23 cellular contexts compared by ENCODE assay signal in the genomic region with DNA sequence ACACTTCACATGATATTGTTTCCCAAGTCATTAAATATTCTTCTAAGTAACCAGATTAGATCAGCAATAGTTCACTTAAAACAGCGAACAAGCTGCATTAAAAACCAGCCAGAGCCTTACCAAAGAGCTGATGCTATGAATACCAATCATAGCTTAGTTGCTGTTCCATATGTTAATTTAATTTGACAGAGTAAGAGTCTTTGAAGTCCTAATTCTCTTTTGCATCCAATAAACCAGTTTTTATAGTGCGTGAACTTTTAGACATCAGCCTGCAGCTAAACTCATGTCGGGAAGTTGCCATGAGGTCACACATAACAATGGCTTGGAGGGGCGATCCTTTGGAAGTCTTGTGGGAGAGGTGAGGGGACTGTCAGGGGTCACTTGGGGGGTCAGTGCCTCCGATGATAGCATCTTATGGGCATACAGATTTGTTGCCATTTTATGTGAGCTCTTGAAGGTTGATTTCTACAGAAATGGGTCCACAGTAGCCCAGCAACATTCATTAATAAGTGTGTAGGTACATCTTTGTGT.
"Had no signal": no experiment of that assay in that cellular context is flagged by ENCODE, and none has a peak within 500 bp of the region (broad histone marks: within the 10 kb centered on the region; RNA-seq: fewer than 3 reads in every experiment).

No MANE protein-coding gene starts in this region.

- H3K27ac ChIP-seq: body of pancreas, heart right ventricle, psoas muscle, SJSA1, spleen, thoracic aorta, upper lobe of right lung had no signal

- H3K27me3 Mint-ChIP-seq: stimulated activated memory B cell treated with anti-CD40 and anti-IgM and Interleukin-4, amounts not matched to agents 10 μg/mL and 1 μg/mL and 100 μg/mL, for 72 hours had no signal

- H3K27ac Mint-ChIP-seq: activated B cell treated with CpG ODN at 0.5 μM for 24 hours; activated CD4-positive, alpha-beta memory T cell treated with anti-CD3 and anti-CD28 coated beads, Interleukin-2, amount 10 ng/mL, durations not matched to agents 7 days and 5 days; activated naive CD8-positive, alpha-beta T cell treated with anti-CD3 and anti-CD28 coated beads, Interleukin-2, amount 10 ng/mL, durations not matched to agents 7 days and 5 days; activated T-helper 17 cell treated with anti-CD3 and anti-CD28 coated beads, Interleukin-2, amount 50 U/mL, for 72 hours; memory B cell; natural killer cell treated with Interleukin-12 subunit alpha and Interleukin-12 subunit beta and Interleukin-15 and Interleukin-18, amount 100 ng/mL, for 72 hours; stimulated activated memory B cell treated with anti-CD40 and anti-IgM and Interleukin-4, amounts not matched to agents 10 μg/mL and 1 μg/mL and 100 μg/mL, for 72 hours; T-helper 2 cell treated with Interferon-gamma antibody and Interleukin-4, amounts not matched to agents 5 μg/mL and 100 μg/mL, for 36 hours had no signal

- H3K4me1 Mint-ChIP-seq: activated B cell treated with CpG ODN at 0.5 μM for 24 hours; activated CD4-positive, alpha-beta memory T cell treated with anti-CD3 and anti-CD28 coated beads, Interleukin-2, amount 10 ng/mL, durations not matched to agents 7 days and 5 days; activated naive CD8-positive, alpha-beta T cell treated with anti-CD3 and anti-CD28 coated beads, Interleukin-2, amount 10 ng/mL, durations not matched to agents 7 days and 5 days; activated T-helper 17 cell treated with anti-CD3 and anti-CD28 coated beads, Interleukin-2, amount 50 U/mL, for 72 hours; stimulated activated memory B cell treated with anti-CD40 and anti-IgM and Interleukin-4, amounts not matched to agents 10 μg/mL and 1 μg/mL and 100 μg/mL, for 72 hours had no signal

- ATAC-seq: activated T-helper 17 cell treated with anti-CD3 and anti-CD28 coated beads, Interleukin-2, amount 50 U/mL, for 72 hours; body of pancreas; heart right ventricle; natural killer cell treated with Interleukin-12 subunit alpha and Interleukin-12 subunit beta and Interleukin-15 and Interleukin-18, amount 100 ng/mL, for 72 hours; psoas muscle; sciatic nerve; stimulated activated memory B cell treated with anti-CD40 and anti-IgM and Interleukin-4, amounts not matched to agents 10 μg/mL and 1 μg/mL and 100 μg/mL, for 72 hours; upper lobe of right lung had no signal

- H3K9me3 ChIP-seq: body of pancreas, heart right ventricle, psoas muscle, SJSA1, spleen, thoracic aorta, upper lobe of right lung had no signal

- H3K9me3 Mint-ChIP-seq: activated B cell treated with CpG ODN at 0.5 μM for 24 hours; activated CD4-positive, alpha-beta memory T cell treated with anti-CD3 and anti-CD28 coated beads, Interleukin-2, amount 10 ng/mL, durations not matched to agents 7 days and 5 days; activated naive CD8-positive, alpha-beta T cell treated with anti-CD3 and anti-CD28 coated beads, Interleukin-2, amount 10 ng/mL, durations not matched to agents 7 days and 5 days; activated T-helper 17 cell treated with anti-CD3 and anti-CD28 coated beads, Interleukin-2, amount 50 U/mL, for 72 hours; memory B cell; natural killer cell treated with Interleukin-12 subunit alpha and Interleukin-12 subunit beta and Interleukin-15 and Interleukin-18, amount 100 ng/mL, for 72 hours; T-helper 2 cell treated with Interferon-gamma antibody and Interleukin-4, amounts not matched to agents 5 μg/mL and 100 μg/mL, for 36 hours had no signal

- H3K27me3 ChIP-seq: body of pancreas, SJSA1, upper lobe of right lung had no signal

- DNase-seq: activated B cell treated with CpG ODN at 0.5 μM for 24 hours; activated CD4-positive, alpha-beta memory T cell treated with anti-CD3 and anti-CD28 coated beads, Interleukin-2, amount 10 ng/mL, durations not matched to agents 7 days and 5 days; activated CD4-positive, alpha-beta T cell treated with anti-CD3 and anti-CD28 coated beads for 4 hours; activated naive CD4-positive, alpha-beta T cell; activated naive CD8-positive, alpha-beta T cell treated with anti-CD3 and anti-CD28 coated beads, Interleukin-2, amount 10 ng/mL, durations not matched to agents 7 days and 5 days; activated T-cell treated with anti-CD3 and anti-CD28 coated beads, Interleukin-2, amount 50 U/mL, for 1 hour; amygdala; body of pancreas; heart right ventricle; psoas muscle; spleen; stimulated activated CD4-positive, alpha-beta T cell treated with anti-CD3 and anti-CD28 coated beads, Interleukin-4, amount 100 ng/mL, for 4 hours; upper lobe of right lung had no signal

- FAIRE-seq: endometrium, frontal cortex had no signal

- H3K36me3 Mint-ChIP-seq: activated naive CD8-positive, alpha-beta T cell treated with anti-CD3 and anti-CD28 coated beads, Interleukin-2, amount 10 ng/mL, durations not matched to agents 7 days and 5 days; memory B cell; natural killer cell treated with Interleukin-12 subunit alpha and Interleukin-12 subunit beta and Interleukin-15 and Interleukin-18, amount 100 ng/mL, for 72 hours; stimulated activated memory B cell treated with anti-CD40 and anti-IgM and Interleukin-4, amounts not matched to agents 10 μg/mL and 1 μg/mL and 100 μg/mL, for 72 hours had no signal

- H3K4me3 Mint-ChIP-seq: activated B cell treated with CpG ODN at 0.5 μM for 24 hours; activated CD4-positive, alpha-beta memory T cell treated with anti-CD3 and anti-CD28 coated beads, Interleukin-2, amount 10 ng/mL, durations not matched to agents 7 days and 5 days; activated naive CD8-positive, alpha-beta T cell treated with anti-CD3 and anti-CD28 coated beads, Interleukin-2, amount 10 ng/mL, durations not matched to agents 7 days and 5 days; activated T-helper 17 cell treated with anti-CD3 and anti-CD28 coated beads, Interleukin-2, amount 50 U/mL, for 72 hours; memory B cell; natural killer cell treated with Interleukin-12 subunit alpha and Interleukin-12 subunit beta and Interleukin-15 and Interleukin-18, amount 100 ng/mL, for 72 hours; stimulated activated memory B cell treated with anti-CD40 and anti-IgM and Interleukin-4, amounts not matched to agents 10 μg/mL and 1 μg/mL and 100 μg/mL, for 72 hours; T-helper 2 cell treated with Interferon-gamma antibody and Interleukin-4, amounts not matched to agents 5 μg/mL and 100 μg/mL, for 36 hours had no signal

- H3K36me3 ChIP-seq: heart right ventricle, SJSA1, spleen, thoracic aorta, upper lobe of right lung had no signal

- H3K4me3 ChIP-seq: body of pancreas, heart right ventricle, psoas muscle, SJSA1, spleen, thoracic aorta, upper lobe of right lung had no signal

- H3K4me1 ChIP-seq: body of pancreas, heart right ventricle, psoas muscle, spleen, upper lobe of right lung had no signal
